9 cellular contexts compared by ENCODE assay signal in the genomic region with DNA sequence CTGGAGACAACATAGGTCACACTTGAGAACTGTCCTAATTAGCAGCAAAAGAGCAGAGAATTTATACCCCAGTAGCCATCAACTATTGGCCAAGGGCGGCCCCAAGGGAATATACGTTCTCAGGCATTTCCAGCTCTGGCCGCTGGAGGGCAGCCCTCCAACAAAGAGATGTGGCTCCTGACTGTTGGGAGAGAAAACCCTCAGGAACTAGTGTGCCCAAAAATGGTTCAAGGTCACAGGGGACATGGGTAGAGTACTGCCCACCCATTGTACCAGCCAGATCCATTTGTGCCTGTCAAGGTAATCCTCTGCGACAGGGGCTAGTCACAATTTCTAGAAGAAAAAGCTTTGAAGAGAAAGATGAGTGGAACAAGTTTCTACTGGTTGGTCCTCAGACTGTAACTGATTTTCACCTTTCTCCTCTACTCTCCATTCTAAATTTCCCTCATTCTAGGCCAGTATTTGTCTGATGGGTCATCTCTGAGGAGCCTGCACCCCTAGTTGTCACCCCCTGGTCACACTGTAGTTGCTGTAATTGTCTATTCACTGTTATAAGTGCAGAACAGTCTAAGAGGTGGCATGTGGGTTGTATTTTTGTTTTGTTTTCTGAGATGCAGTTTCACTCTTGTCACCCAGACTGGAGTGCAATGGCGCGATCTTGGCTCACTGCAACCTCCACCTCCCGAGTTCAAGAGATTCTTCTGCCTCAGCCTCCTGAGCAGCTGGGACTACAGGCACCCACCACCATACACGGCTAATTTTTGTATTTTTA. TPM values are rescaled to one million over a fixed set of nuclear protein-coding genes. Genes with fewer than 3 reads are reported as not detected.
DNase-seq lines count a peak whose midpoint lies in the region; ATAC-seq and FAIRE-seq lines count a peak whose summit lies in the region.
"Had no signal": no experiment of that assay in that cellular context is flagged by ENCODE, and none has a peak within 500 bp of the region (broad histone marks: within the 10 kb centered on the region; RNA-seq: fewer than 3 reads in every experiment).

No MANE protein-coding gene starts in this region.

- no peaks in the 10 kb centered on the region for H3K79me2 ChIP-seq in Karpas-422 (ENCODE audit: low read length)

- no peaks in the 10 kb centered on the region for H3K27me3 ChIP-seq in Karpas-422 (ENCODE audit: low read length)

- intact Hi-C loops in activated T-helper 2 cell treated with anti-CD3 and anti-CD28 coated beads, Interferon-gamma antibody, Interleukin-2, Interleukin-4, amounts not matched to agents 10 μg/mL and 5 μg/mL and 100 μg/mL, durations not matched to agents 14 hours and 24 hours and 36 hours (cut with micrococcal nuclease), result loop anchor here (1.0 to 2.0 kb wide), 3 partner anchors 121 to 387 kb away; no protein-coding TSS in a partner anchor

- H2AFZ ChIP-seq in Karpas-422 (ENCODE audit: low read length), result no peak overlapping the region

- no peaks in the 10 kb centered on the region for H3K36me3 ChIP-seq in Karpas-422 (ENCODE audit: insufficient read depth, low read length)

- DNase-seq in DMS53 (lab: John Stamatoyannopoulos, UW) (peak; percentile 80), Karpas-422 (peak; percentile 90), RCC 7860 (ENCODE audit: low spot score) (peak; percentile 41), foreskin melanocyte (peak; percentile 51), pons (ENCODE audit: low spot score) (peak; percentile 65), ureter (ENCODE audit: low spot score) (peak; percentile 63)
- DNase-seq in activated T-helper 2 cell treated with anti-CD3 and anti-CD28 coated beads, Interferon-gamma antibody, Interleukin-2, Interleukin-4, amounts not matched to agents 10 μg/mL and 5 μg/mL and 100 μg/mL, durations not matched to agents 14 hours and 24 hours and 36 hours (ENCODE audit: low spot score), result peak; percentile 57

- no peaks in the 10 kb centered on the region for H4K20me1 ChIP-seq in Karpas-422 (ENCODE audit: insufficient read depth, low read depth, low read length)

- peak; percentile 59 for FAIRE-seq in RCC 7860 (lab: Jason Lieb, UNC)

- H3K27ac Mint-ChIP-seq in activated T-helper 2 cell treated with anti-CD3 and anti-CD28 coated beads, Interferon-gamma antibody, Interleukin-2, Interleukin-4, amounts not matched to agents 10 μg/mL and 5 μg/mL and 100 μg/mL, durations not matched to agents 14 hours and 24 hours and 36 hours, result no peak overlapping the region

- no peaks in the 10 kb centered on the region for H3K4me1 ChIP-seq in Karpas-422 (ENCODE audit: low read length)

- no peak overlapping the region for H3K27ac ChIP-seq in Karpas-422 (ENCODE audit: low read length)

- no peak overlapping the region for H3K9ac ChIP-seq in Karpas-422 (ENCODE audit: low read length)

- H3K4me3 ChIP-seq in Karpas-422 (ENCODE audit: low read length), result no peak overlapping the region

- H3K4me3 Mint-ChIP-seq in activated T-helper 2 cell treated with anti-CD3 and anti-CD28 coated beads, Interferon-gamma antibody, Interleukin-2, Interleukin-4, amounts not matched to agents 10 μg/mL and 5 μg/mL and 100 μg/mL, durations not matched to agents 14 hours and 24 hours and 36 hours (ENCODE audit: low read depth), result no peak overlapping the region

- H3K36me3 Mint-ChIP-seq in activated T-helper 2 cell treated with anti-CD3 and anti-CD28 coated beads, Interferon-gamma antibody, Interleukin-2, Interleukin-4, amounts not matched to agents 10 μg/mL and 5 μg/mL and 100 μg/mL, durations not matched to agents 14 hours and 24 hours and 36 hours (ENCODE audit: low read depth), result no peaks in the 10 kb centered on the region

- peaks cover 19% of the 10 kb centered on the region for H3K27me3 Mint-ChIP-seq in activated T-helper 2 cell treated with anti-CD3 and anti-CD28 coated beads, Interferon-gamma antibody, Interleukin-2, Interleukin-4, amounts not matched to agents 10 μg/mL and 5 μg/mL and 100 μg/mL, durations not matched to agents 14 hours and 24 hours and 36 hours (ENCODE audit: low read depth)

- peaks cover 24% of the 10 kb centered on the region for H3K4me1 Mint-ChIP-seq in activated T-helper 2 cell treated with anti-CD3 and anti-CD28 coated beads, Interferon-gamma antibody, Interleukin-2, Interleukin-4, amounts not matched to agents 10 μg/mL and 5 μg/mL and 100 μg/mL, durations not matched to agents 14 hours and 24 hours and 36 hours (ENCODE audit: low read depth)

- no peak overlapping the region for H3K4me2 ChIP-seq in Karpas-422 (ENCODE audit: low read depth, low read length, poor library complexity, severe bottlenecking)

- no peaks in the 10 kb centered on the region for H3K9me3 ChIP-seq in Karpas-422 (ENCODE audit: low read length)

- H3K9me2 ChIP-seq in Karpas-422 (replicated peaks; ENCODE audit: insufficient read depth, low read length), result no peaks in the 10 kb centered on the region

- no peaks in the 10 kb centered on the region for H3K9me3 Mint-ChIP-seq in activated T-helper 2 cell treated with anti-CD3 and anti-CD28 coated beads, Interferon-gamma antibody, Interleukin-2, Interleukin-4, amounts not matched to agents 10 μg/mL and 5 μg/mL and 100 μg/mL, durations not matched to agents 14 hours and 24 hours and 36 hours

- ATAC-seq in GM21529 (IDR thresholded peaks at IDR 0.05; ENCODE audit: unreplicated experiment), result peak; percentile 92

RNA-seq across cellular contexts. Expression of gene C7orf33, which starts 14.7 kb away (rescaled TPM):
- total RNA-seq in Karpas-422 (2014; rRNA removed; shearing (Covaris generic); ENCODE audit: low replicate concordance), result not detected in 2 replicates
- not detected in 2 replicates for total RNA-seq in activated T-helper 2 cell treated with anti-CD3 and anti-CD28 coated beads, Interferon-gamma antibody, Interleukin-2, Interleukin-4, amounts not matched to agents 10 μg/mL and 5 μg/mL and 100 μg/mL, durations not matched to agents 14 hours and 24 hours and 36 hours
- not detected for total RNA-seq in ureter
- total RNA-seq: glomerular endothelial cell had no signal
